Comparison of ENCODE assay signal across 8 cellular contexts in the genomic region with DNA sequence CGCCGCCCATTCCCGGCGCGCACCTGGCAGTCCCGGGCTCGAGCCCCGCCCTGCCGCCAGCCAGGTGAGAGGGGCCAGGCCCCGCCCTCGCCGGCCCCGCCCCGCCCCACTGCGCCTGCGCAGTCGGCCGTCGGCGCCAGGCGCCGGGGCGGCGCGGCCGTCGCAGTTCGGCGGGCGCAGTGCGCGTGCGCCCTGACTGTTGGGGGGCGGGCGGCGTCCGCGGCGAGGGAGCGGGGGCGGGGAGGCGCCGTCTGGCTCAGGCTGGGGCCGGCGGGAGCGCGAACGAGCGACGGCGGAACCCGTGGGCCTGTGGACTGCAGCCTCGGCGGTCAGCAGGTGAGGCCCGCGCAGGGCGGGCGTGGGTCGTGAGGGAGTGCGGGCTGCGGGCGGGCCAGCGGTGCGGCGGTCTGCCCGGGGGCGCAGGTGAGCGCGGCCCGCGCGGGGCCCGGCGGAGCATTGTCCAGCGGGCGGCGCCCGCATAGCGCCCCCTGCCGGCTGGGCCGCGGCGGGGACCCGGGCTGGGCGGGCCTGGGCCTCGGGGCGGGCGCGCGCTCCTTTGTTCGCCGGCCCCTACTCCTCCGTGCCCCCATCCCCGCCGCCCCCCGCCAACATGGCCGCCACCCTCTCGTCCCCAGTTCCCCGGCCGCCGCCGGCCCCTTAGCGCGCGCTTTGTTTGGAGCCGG. TPM values are rescaled to one million over a fixed set of nuclear protein-coding genes. Genes with fewer than 3 reads are reported as not detected.
DNase-seq lines count a peak whose midpoint lies in the region; ATAC-seq and TF ChIP-seq lines count a peak whose summit lies in the region.

A gene (plus strand): TSS at position 242 of the 683 bp plus-strand sequence. CDS start 38,096 bp downstream, outside the sequence.

- H3K4me3 ChIP-seq in DND-41 (ENCODE audit: low read depth in 1 of 2, low read length in 2 of 2) (peak within 1 kb of the TSS; percentile 96 to 97), HUES64 (ENCODE audit: low read length) (peak within 1 kb of the TSS; percentile 80), fibroblast of pulmonary artery (replicated peaks; ENCODE audit: low read depth, low read length) (peak within 1 kb of the TSS; percentile 90)

- peaks cover 34% of the 10 kb centered on the region for H3K4me1 ChIP-seq in DND-41 (ENCODE audit: insufficient read depth, low read length)
- peaks cover 36% of the 10 kb centered on the region for H3K4me1 ChIP-seq in HUES64 (ENCODE audit: insufficient read depth, low read length)

- DNase-seq in DND-41 (peak; percentile 80), RWPE1 (ENCODE audit: low spot score) (peak; percentile 96), fibroblast of pulmonary artery (ENCODE audit: low read depth) (peak; percentile 76), nephron progenitor cell (peak; percentile 89)
- peak; percentile 80 for DNase-seq in activated T-helper 2 cell treated with anti-CD3 and anti-CD28 coated beads, Interferon-gamma antibody, Interleukin-2, Interleukin-4, amounts not matched to agents 10 μg/mL and 5 μg/mL and 100 μg/mL, durations not matched to agents 14 hours and 24 hours and 36 hours (ENCODE audit: low spot score)
- peak; percentile 85 to 93 for DNase-seq in stimulated activated naive CD8-positive, alpha-beta T cell treated with anti-CD3 and anti-CD28 coated beads, Interleukin-15, amount 100 ng/mL, for 72 hours

- H4K20me1 ChIP-seq in DND-41 (ENCODE audit: insufficient read depth, low read length) = peaks cover 27% of the 10 kb centered on the region

- H3K4me3 Mint-ChIP-seq in activated T-helper 2 cell treated with anti-CD3 and anti-CD28 coated beads, Interferon-gamma antibody, Interleukin-2, Interleukin-4, amounts not matched to agents 10 μg/mL and 5 μg/mL and 100 μg/mL, durations not matched to agents 14 hours and 24 hours and 36 hours (ENCODE audit: low read depth) = peak within 1 kb of the TSS; percentile 93
- peak within 1 kb of the TSS; percentile 94 for H3K4me3 Mint-ChIP-seq in nephron progenitor cell
- peak within 1 kb of the TSS; percentile 92 to 98 for H3K4me3 Mint-ChIP-seq in stimulated activated naive CD8-positive, alpha-beta T cell treated with anti-CD3 and anti-CD28 coated beads, Interleukin-15, amount 100 ng/mL, for 72 hours

- no peaks in the 10 kb centered on the region for H3K9me3 Mint-ChIP-seq in activated T-helper 2 cell treated with anti-CD3 and anti-CD28 coated beads, Interferon-gamma antibody, Interleukin-2, Interleukin-4, amounts not matched to agents 10 μg/mL and 5 μg/mL and 100 μg/mL, durations not matched to agents 14 hours and 24 hours and 36 hours
- peaks cover 12% of the 10 kb centered on the region for H3K9me3 Mint-ChIP-seq in nephron progenitor cell
- H3K9me3 Mint-ChIP-seq in stimulated activated naive CD8-positive, alpha-beta T cell treated with anti-CD3 and anti-CD28 coated beads, Interleukin-15, amount 100 ng/mL, for 72 hours = no peaks in the 10 kb centered on the region

- intact Hi-C loops in activated T-helper 2 cell treated with anti-CD3 and anti-CD28 coated beads, Interferon-gamma antibody, Interleukin-2, Interleukin-4, amounts not matched to agents 10 μg/mL and 5 μg/mL and 100 μg/mL, durations not matched to agents 14 hours and 24 hours and 36 hours (cut with micrococcal nuclease) = loop anchor here (2.0 to 10.0 kb wide), 3 partner anchors 86 to 281 kb away; no protein-coding TSS in a partner anchor

- H3K9ac ChIP-seq in DND-41 (ENCODE audit: low read depth, low read length) = peak within 1 kb of the TSS; percentile 82
- peak within 1 kb of the TSS; percentile 99 for H3K9ac ChIP-seq in HUES64 (ENCODE audit: low read depth, low read length)

- under 1% methylated on average over 102 of the region's 106 CpGs for WGBS in HUES64

- H3K79me2 ChIP-seq in DND-41 (ENCODE audit: insufficient read depth, low read length) = peaks cover 45% of the 10 kb centered on the region

- ATAC-seq in DND-41 (ENCODE audit: insufficient read depth, low read depth) (peak; percentile 89), GM21447 (IDR thresholded peaks at IDR 0.05; ENCODE audit: unreplicated experiment) (peak; percentile 79)
- peak; percentile 94 for ATAC-seq in stimulated activated naive CD8-positive, alpha-beta T cell treated with anti-CD3 and anti-CD28 coated beads, Interleukin-15, amount 100 ng/mL, for 72 hours

- H3K9me3 ChIP-seq in DND-41 (ENCODE audit: insufficient read depth, low read length, severe bottlenecking) (no peaks in the 10 kb centered on the region), HUES64 (ENCODE audit: insufficient read depth, low read depth, low read length) (no peaks in the 10 kb centered on the region)

- H3K36me3 ChIP-seq in DND-41 (ENCODE audit: insufficient read depth, low read length) = peaks cover 8% of the 10 kb centered on the region
- H3K36me3 ChIP-seq in HUES64 (ENCODE audit: insufficient read depth, low read length) = peaks cover 13% of the 10 kb centered on the region

- H3K27me3 ChIP-seq in DND-41 (ENCODE audit: insufficient read depth, low read length, poor library complexity) (no peaks in the 10 kb centered on the region), HUES64 (ENCODE audit: insufficient read depth, low read length) (no peaks in the 10 kb centered on the region)

- TF ChIP-seq CTCF in DND-41 (IDR thresholded peaks at IDR 0.05; ENCODE audit: borderline replicate concordance, extremely low read depth, low read length, poor library complexity, severe bottlenecking) = peak; percentile 50
- TF ChIP-seq CTCF in RWPE1 (conservative IDR thresholded peaks at IDR 0.05; ENCODE audit: low read depth) = peak; percentile 76
- TF ChIP-seq CTCF in fibroblast of pulmonary artery (IDR thresholded peaks at IDR 0.05; ENCODE audit: low read length, missing control alignments) = no peak
- no peak for TF ChIP-seq CTCF in nephron progenitor cell (IDR thresholded peaks at IDR 0.05)

- peaks cover 33% of the 10 kb centered on the region for H3K4me1 Mint-ChIP-seq in activated T-helper 2 cell treated with anti-CD3 and anti-CD28 coated beads, Interferon-gamma antibody, Interleukin-2, Interleukin-4, amounts not matched to agents 10 μg/mL and 5 μg/mL and 100 μg/mL, durations not matched to agents 14 hours and 24 hours and 36 hours (ENCODE audit: low read depth)
- peaks cover 53% of the 10 kb centered on the region for H3K4me1 Mint-ChIP-seq in nephron progenitor cell
- peaks cover 45% of the 10 kb centered on the region for H3K4me1 Mint-ChIP-seq in stimulated activated naive CD8-positive, alpha-beta T cell treated with anti-CD3 and anti-CD28 coated beads, Interleukin-15, amount 100 ng/mL, for 72 hours

- H2AFZ ChIP-seq in DND-41 (ENCODE audit: low read depth, low read length) = peak within 1 kb of the TSS; percentile 84

- CTCF ChIA-PET in RWPE1 (lab: Yijun Ruan, JAX) = interaction anchor here (1.5 kb wide), 1 partner anchor 312 kb away, joined by 6 read pairs; no protein-coding TSS in a partner anchor

- H3K27ac ChIP-seq in DND-41 (ENCODE audit: low read length) (peak within 1 kb of the TSS; percentile 85), HUES64 (ENCODE audit: low read depth, low read length) (peak within 1 kb of the TSS; percentile 96), RWPE1 (peak within 1 kb of the TSS; percentile 87)

- peaks cover 24% of the 10 kb centered on the region for H3K36me3 Mint-ChIP-seq in activated T-helper 2 cell treated with anti-CD3 and anti-CD28 coated beads, Interferon-gamma antibody, Interleukin-2, Interleukin-4, amounts not matched to agents 10 μg/mL and 5 μg/mL and 100 μg/mL, durations not matched to agents 14 hours and 24 hours and 36 hours (ENCODE audit: low read depth)
- peaks cover 33% of the 10 kb centered on the region for H3K36me3 Mint-ChIP-seq in nephron progenitor cell (ENCODE audit: low read depth)

- POLR2A ChIA-PET in RWPE1 (lab: Yijun Ruan, JAX; ENCODE audit: low non-redundant PET) = interaction anchor here (1.2 kb wide), 1 partner anchor 45 kb away, joined by 3 read pairs; no protein-coding TSS in a partner anchor

- peak within 1 kb of the TSS; percentile 94 for H3K27ac Mint-ChIP-seq in activated T-helper 2 cell treated with anti-CD3 and anti-CD28 coated beads, Interferon-gamma antibody, Interleukin-2, Interleukin-4, amounts not matched to agents 10 μg/mL and 5 μg/mL and 100 μg/mL, durations not matched to agents 14 hours and 24 hours and 36 hours
- peak within 1 kb of the TSS; percentile 99 for H3K27ac Mint-ChIP-seq in nephron progenitor cell
- peak within 1 kb of the TSS; percentile 91 to 96 for H3K27ac Mint-ChIP-seq in stimulated activated naive CD8-positive, alpha-beta T cell treated with anti-CD3 and anti-CD28 coated beads, Interleukin-15, amount 100 ng/mL, for 72 hours

- no peaks in the 10 kb centered on the region for H3K27me3 Mint-ChIP-seq in activated T-helper 2 cell treated with anti-CD3 and anti-CD28 coated beads, Interferon-gamma antibody, Interleukin-2, Interleukin-4, amounts not matched to agents 10 μg/mL and 5 μg/mL and 100 μg/mL, durations not matched to agents 14 hours and 24 hours and 36 hours (ENCODE audit: low read depth)
- no peaks in the 10 kb centered on the region for H3K27me3 Mint-ChIP-seq in nephron progenitor cell (ENCODE audit: low read depth, poor library complexity)
- no peaks in the 10 kb centered on the region for H3K27me3 Mint-ChIP-seq in stimulated activated naive CD8-positive, alpha-beta T cell treated with anti-CD3 and anti-CD28 coated beads, Interleukin-15, amount 100 ng/mL, for 72 hours

- peak within 1 kb of the TSS; percentile 82 for H3K4me2 ChIP-seq in DND-41 (ENCODE audit: insufficient read depth, low read length)

RNA-seq across cellular contexts. Expression of the gene that starts here (rescaled TPM):
- 70.9 TPM for polyA plus RNA-seq in HUES64 (2013, experiment 1 of 2)
- 69.9 TPM for polyA plus RNA-seq in HUES64 (2013, experiment 2 of 2)
- 26.5 and 32.6 TPM in 2 replicates for total RNA-seq in activated T-helper 2 cell treated with anti-CD3 and anti-CD28 coated beads, Interferon-gamma antibody, Interleukin-2, Interleukin-4, amounts not matched to agents 10 μg/mL and 5 μg/mL and 100 μg/mL, durations not matched to agents 14 hours and 24 hours and 36 hours

Comparison
In these comparisons a context has a peak if more than half of its experiments do, and no peak if none do; other contexts are left out.
1. Peak in every context shown above with its lines: DNase-seq, ATAC-seq, H3K4me3 ChIP-seq and H3K27ac ChIP-seq.
2. CTCF ChIP-seq: peak in DND-41 (single experiment) and RWPE1 (single experiment); none in fibroblast of pulmonary artery (single experiment) and nephron progenitor cell (single experiment).